ENCODE assay signal across 18 cellular contexts in genomic region chr1:155833665-155834295, GRCh38. TPM values are rescaled to one million over a fixed set of nuclear protein-coding genes. Genes with fewer than 3 reads are reported as not detected.
DNase-seq lines count a peak whose midpoint lies in the region; ATAC-seq and TF ChIP-seq lines count a peak whose summit lies in the region.
"Had no signal": no experiment of that assay in that cellular context is flagged by ENCODE, and none has a peak within 500 bp of the region (broad histone marks: within the 10 kb centered on the region; RNA-seq: fewer than 3 reads in every experiment).

No MANE protein-coding gene starts in this region.

- H3K36me3 Mint-ChIP-seq in stimulated activated memory B cell treated with anti-CD40 and anti-IgM and Interleukin-4, amounts not matched to agents 10 μg/mL and 1 μg/mL and 100 μg/mL, for 72 hours, result peaks cover 45% of the 10 kb centered on the region
- H3K36me3 Mint-ChIP-seq: natural killer cell had no signal

- peaks cover 30% of the 10 kb centered on the region for H3F3A ChIP-seq in SU-DHL-6 (ENCODE audit: insufficient read depth)

- no peak overlapping the region for H2AFZ ChIP-seq in SU-DHL-6 (ENCODE audit: low read depth, low read length, severe bottlenecking)
- H2AFZ ChIP-seq: hepatocyte had no signal

- H3K36me3 ChIP-seq in right atrium auricular region (no peaks in the 10 kb centered on the region), SU-DHL-6 (ENCODE audit: low read length) (peaks cover 4% of the 10 kb centered on the region; the same call in 1 of the 2 replicates), esophagus muscularis mucosa (peaks cover 0 to 4% (median 0%) of the 10 kb centered on the region in 4 donors)
- H3K36me3 ChIP-seq: left lung, thyroid gland had no signal

- H3K4me3 Mint-ChIP-seq in stimulated activated memory B cell treated with anti-CD40 and anti-IgM and Interleukin-4, amounts not matched to agents 10 μg/mL and 1 μg/mL and 100 μg/mL, for 72 hours, result no peak overlapping the region
- H3K4me3 Mint-ChIP-seq: natural killer cell had no signal

- 100% methylated on average over 1 of the region's 1 CpG for WGBS in esophagus muscularis mucosa

- H3K4me1 Mint-ChIP-seq in stimulated activated memory B cell treated with anti-CD40 and anti-IgM and Interleukin-4, amounts not matched to agents 10 μg/mL and 1 μg/mL and 100 μg/mL, for 72 hours, result peaks cover 35% of the 10 kb centered on the region

- ATAC-seq in left ventricle myocardium superior, result no peak
- no peak for ATAC-seq in stimulated activated memory B cell treated with anti-CD40 and anti-IgM and Interleukin-4, amounts not matched to agents 10 μg/mL and 1 μg/mL and 100 μg/mL, for 72 hours
- no peak for ATAC-seq in GM21717 (IDR thresholded peaks at IDR 0.05; ENCODE audit: unreplicated experiment)
- ATAC-seq: natural killer cell had no signal

- peaks cover 39% of the 10 kb centered on the region for H3K79me2 ChIP-seq in SU-DHL-6 (ENCODE audit: insufficient read depth, low read length)

- H3K9me2 ChIP-seq in SU-DHL-6 (replicated peaks; ENCODE audit: insufficient read depth, low read length), result no peaks in the 10 kb centered on the region

- intact Hi-C loops in left ventricle myocardium superior (cut with micrococcal nuclease) (no loop called here), esophagus muscularis mucosa (cut with DNase I) (no loop called here)

- DNase-seq in right atrium auricular region (ENCODE audit: low spot score) (peak; percentile 28), left ventricle myocardium superior (no peak), esophagus muscularis mucosa (ENCODE audit: extremely low spot score) (peak; percentile 14), NCI-H2029 treated with DMSO at 0.1 percent for 48 hours (lab: John Stamatoyannopoulos, UW) (no peak), GM20000 (ENCODE audit: low spot score) (no peak)
- DNase-seq: activated CD4-positive, alpha-beta T cell treated with anti-CD3 and anti-CD28 coated beads for 1 hour; left lung; natural killer cell; NCI-H1930; NCI-H526 treated with DMSO at 0.1 percent for 48 hours; stimulated activated CD4-positive, alpha-beta T cell treated with anti-CD3 and anti-CD28 coated beads, Interleukin-2, amount 100 ng/mL, for 24 hours; T-helper 1 cell; thyroid gland had no signal

- TF ChIP-seq POLR2A in esophagus muscularis mucosa (IDR thresholded peaks at IDR 0.05; ENCODE audit: low read depth), result no peak

- peak overlapping the region; percentile 31; the same call in 1 of the 2 replicates for H3K9ac ChIP-seq in SU-DHL-6 (ENCODE audit: low read length)

- no peak overlapping the region for H3K27ac ChIP-seq in right atrium auricular region
- H3K27ac ChIP-seq in SU-DHL-6 (ENCODE audit: low read depth, low read length), result peak overlapping the region; percentile 87
- no peak overlapping the region for H3K27ac ChIP-seq in esophagus muscularis mucosa (replicated peaks in 1 of 4)
- H3K27ac ChIP-seq: hepatocyte, left lung, RWPE1, thyroid gland had no signal

- H3K27me3 ChIP-seq in right atrium auricular region, result no peaks in the 10 kb centered on the region
- no peaks in the 10 kb centered on the region for H3K27me3 ChIP-seq in SU-DHL-6 (ENCODE audit: low read length)
- H3K27me3 ChIP-seq in esophagus muscularis mucosa, result no peaks in the 10 kb centered on the region
- H3K27me3 ChIP-seq: hepatocyte, left lung, thyroid gland had no signal

- H4K20me1 ChIP-seq in SU-DHL-6 (ENCODE audit: low read depth, low read length), result no peaks in the 10 kb centered on the region

- TF ChIP-seq EP300 in esophagus muscularis mucosa (IDR thresholded peaks at IDR 0.05), result no peak

- H3K4me1 ChIP-seq in right atrium auricular region (peaks cover 0 to 12% of the 10 kb centered on the region in 2 donors), esophagus muscularis mucosa (peaks cover 0 to 10% (median 7%) of the 10 kb centered on the region in 4 donors)

- no peaks in the 10 kb centered on the region for H3K27me3 Mint-ChIP-seq in stimulated activated memory B cell treated with anti-CD40 and anti-IgM and Interleukin-4, amounts not matched to agents 10 μg/mL and 1 μg/mL and 100 μg/mL, for 72 hours

- no peaks in the 10 kb centered on the region for H3K9me3 Mint-ChIP-seq in stimulated activated memory B cell treated with anti-CD40 and anti-IgM and Interleukin-4, amounts not matched to agents 10 μg/mL and 1 μg/mL and 100 μg/mL, for 72 hours
- H3K9me3 Mint-ChIP-seq: natural killer cell had no signal

- H3K4me3 ChIP-seq in right atrium auricular region, result no peak overlapping the region
- H3K4me3 ChIP-seq in SU-DHL-6 (ENCODE audit: insufficient read depth, low read length, poor library complexity, severe bottlenecking), result no peak overlapping the region
- no peak overlapping the region for H3K4me3 ChIP-seq in esophagus muscularis mucosa
- H3K4me3 ChIP-seq: hepatocyte, left lung, thyroid gland had no signal

- H3K9me3 ChIP-seq in right atrium auricular region (no peaks in the 10 kb centered on the region), SU-DHL-6 (ENCODE audit: insufficient read depth, low read length) (no peaks in the 10 kb centered on the region), esophagus muscularis mucosa (no peaks in the 10 kb centered on the region)
- H3K9me3 ChIP-seq: left lung, thyroid gland had no signal

- H3K4me2 ChIP-seq in SU-DHL-6 (ENCODE audit: low read depth, low read length, poor library complexity, severe bottlenecking), result peak overlapping the region; percentile 41
- H3K4me2 ChIP-seq: hepatocyte had no signal

- TF ChIP-seq CTCF in right atrium auricular region (IDR thresholded peaks at IDR 0.05) (no peak), SU-DHL-6 (IDR thresholded peaks at IDR 0.05; ENCODE audit: insufficient read depth, low read length, poor library complexity, severe bottlenecking) (no peak), esophagus muscularis mucosa (IDR thresholded peaks at IDR 0.05) (no peak), GM20000 (IDR thresholded peaks at IDR 0.05; ENCODE audit: extremely low read depth, missing control alignments) (no peak)

- peak overlapping the region; percentile 23 for H3K27ac Mint-ChIP-seq in stimulated activated memory B cell treated with anti-CD40 and anti-IgM and Interleukin-4, amounts not matched to agents 10 μg/mL and 1 μg/mL and 100 μg/mL, for 72 hours

RNA-seq across cellular contexts. Expression of gene GON4L, which starts 23.2 kb away (rescaled TPM):
- total RNA-seq in right atrium auricular region, result 10 to 100 TPM; 14.9 to 22.4 TPM
- 20.3 TPM for total RNA-seq in left ventricle myocardium superior
- total RNA-seq in esophagus muscularis mucosa, result 10 to 100 TPM; 26.5 to 49.8 (median 28.3) TPM

RNA-seq across cellular contexts. Expression of gene SYT11, which starts 25.6 kb away (rescaled TPM):
- total RNA-seq in right atrium auricular region (10 to 100 TPM; 15.5 to 21.5 TPM), left ventricle myocardium superior (6.6 TPM), esophagus muscularis mucosa (10 to 100 TPM in 3 of 4 donors, 1 to 10 TPM in 1; 8.3 to 25.2 (median 20.3) TPM)

Comparison
In these comparisons a context has a peak if more than half of its experiments do, and no peak if none do; other contexts are left out.
1. DNase-seq: peak in right atrium auricular region (single experiment) and esophagus muscularis mucosa (single experiment); none in left ventricle myocardium superior (single experiment), NCI-H2029 treated with DMSO at 0.1 percent for 48 hours (single experiment) and GM20000 (single experiment).